Comparison of ENCODE assay signal across 8 cellular contexts in genomic region chrX:130575831-130576404, GRCh38.
DNase-seq lines count a peak whose midpoint lies in the region; ATAC-seq and TF ChIP-seq lines count a peak whose summit lies in the region.

No MANE protein-coding gene starts in this region.

- H3K9ac ChIP-seq in PC-3 (ENCODE audit: low read length): no peak overlapping the region

- peak; percentile 65 for ATAC-seq in GM18499 (IDR thresholded peaks at IDR 0.05; ENCODE audit: insufficient read depth, unreplicated experiment)
- peak; percentile 71 for ATAC-seq in HG02973 (IDR thresholded peaks at IDR 0.05; ENCODE audit: unreplicated experiment)
- ATAC-seq in PC-3: peak; percentile 66
- ATAC-seq in lower lobe of right lung: no peak

- no peak for TF ChIP-seq POLR2A in uterus (IDR thresholded peaks at IDR 0.05)

- H2AFZ ChIP-seq in PC-3 (ENCODE audit: low read length): peak overlapping the region; percentile 63; the same call in 1 of the 2 replicates

- no peaks in the 10 kb centered on the region for H4K20me1 ChIP-seq in PC-3 (ENCODE audit: low read length)

- BruUV-seq in PC-3 (replicated peaks; lab: Mats Ljungman, UMichigan): no TSS peak

- no peak overlapping the region for H3K4me3 ChIP-seq in BJ (ENCODE audit: low read depth, low read length)
- H3K4me3 ChIP-seq in PC-3 (ENCODE audit: low read length): no peak overlapping the region
- no peak overlapping the region for H3K4me3 ChIP-seq in lower lobe of right lung
- H3K4me3 ChIP-seq in uterus: no peak overlapping the region

- H3K36me3 ChIP-seq in BJ (ENCODE audit: control insufficient read depth, insufficient read depth, low read length): no peaks in the 10 kb centered on the region
- no peaks in the 10 kb centered on the region for H3K36me3 ChIP-seq in PC-3 (ENCODE audit: low read depth, low read length)
- H3K36me3 ChIP-seq in lower lobe of right lung: no peaks in the 10 kb centered on the region
- no peaks in the 10 kb centered on the region for H3K36me3 ChIP-seq in uterus

- peak; percentile 77 for TF ChIP-seq CTCF in BJ (IDR thresholded peaks at IDR 0.05; ENCODE audit: insufficient read depth, low read depth, low read length)
- TF ChIP-seq CTCF in PC-3 (conservative IDR thresholded peaks at IDR 0.05; ENCODE audit: low read depth, low read length): peak; percentile 82
- peak; percentile 55 for TF ChIP-seq CTCF in lower lobe of right lung (IDR thresholded peaks at IDR 0.05)
- TF ChIP-seq CTCF in uterus (IDR thresholded peaks at IDR 0.05): peak; percentile 47 to 60 (median 50)

- H3K4me1 ChIP-seq in PC-3 (ENCODE audit: insufficient read depth, low read length) (peaks cover 12% of the 10 kb centered on the region), lower lobe of right lung (no peaks in the 10 kb centered on the region), uterus (no peaks in the 10 kb centered on the region)

- H3K79me2 ChIP-seq in PC-3 (ENCODE audit: low read length): no peaks in the 10 kb centered on the region

- intact Hi-C loops in PC-3 (cut with micrococcal nuclease): loop anchor here (1.0 to 5.0 kb wide), 3 partner anchors 184 to 341 kb away; partner anchors contain the start of gene ENOX2
- intact Hi-C loops in lower lobe of right lung (cut with DNase I): no loop called here
- intact Hi-C loops in uterus (cut with DNase I; ENCODE audit: low total_unique reads): no loop called here

- H3K27me3 ChIP-seq in BJ (ENCODE audit: control insufficient read depth, insufficient read depth, low read length): no peaks in the 10 kb centered on the region
- H3K27me3 ChIP-seq in PC-3 (ENCODE audit: low read length): no peaks in the 10 kb centered on the region
- H3K27me3 ChIP-seq in lower lobe of right lung (ENCODE audit: low read depth): no peaks in the 10 kb centered on the region
- no peaks in the 10 kb centered on the region for H3K27me3 ChIP-seq in uterus

- no peaks in the 10 kb centered on the region for H3K9me2 ChIP-seq in PC-3 (replicated peaks; ENCODE audit: low read length)

- no peak overlapping the region for H3K4me2 ChIP-seq in PC-3 (ENCODE audit: low read length)

- H3K9me3 ChIP-seq in PC-3 (ENCODE audit: low read length): no peaks in the 10 kb centered on the region
- H3K9me3 ChIP-seq in lower lobe of right lung: no peaks in the 10 kb centered on the region
- H3K9me3 ChIP-seq in uterus: no peaks in the 10 kb centered on the region

- no peak overlapping the region for H3K27ac ChIP-seq in PC-3 (ENCODE audit: low read length)
- H3K27ac ChIP-seq in lower lobe of right lung: no peak overlapping the region
- H3K27ac ChIP-seq in uterus: no peak overlapping the region

- DNase-seq in BJ (ENCODE audit: low read depth): no peak
- DNase-seq in PC-3: peak; percentile 56
- DNase-seq in cerebellum (ENCODE audit: low spot score): peak; percentile 2
- DNase-seq in lower lobe of right lung: peak; percentile 41
- DNase-seq in uterus: peak; percentile 19 to 20
- no peak for DNase-seq in SKM-1 (lab: John Stamatoyannopoulos, UW; ENCODE audit: unreplicated experiment)

- POLR2A ChIA-PET in BJ (lab: Charles Lee): no interaction called here
- POLR2A ChIA-PET in PC-3 (lab: Charles Lee; ENCODE audit: unreplicated experiment): no interaction called here

- H3F3A ChIP-seq in PC-3 (ENCODE audit: low read length, unreplicated experiment): no peaks in the 10 kb centered on the region

- CTCF ChIA-PET in BJ (lab: Yijun Ruan, JAX) (interaction anchor here (0.6 to 2.5 kb wide), 13 partner anchors 10 to 340 kb away, joined by 3 to 16 read pairs (median 4); no protein-coding TSS in a partner anchor), PC-3 (lab: Charles Lee) (interaction anchor here (0.6 to 1.8 kb wide), 7 partner anchors 36 to 340 kb away, joined by 3 to 17 read pairs (median 6); no protein-coding TSS in a partner anchor)

Comparison
In these comparisons a context has a peak if more than half of its experiments do, and no peak if none do; other contexts are left out.
1. DNase-seq: peak in PC-3 (single experiment), cerebellum (single experiment), lower lobe of right lung (single experiment) and uterus (2 of 2); none in BJ (single experiment) and SKM-1 (single experiment).
2. ATAC-seq: peak in GM18499 (single experiment), HG02973 (single experiment) and PC-3 (single experiment); none in lower lobe of right lung (0 of 2).
3. Peak in every context shown above with its lines, with median percentiles within 50 percentile points of each other: CTCF ChIP-seq.